In genomic region chr7:32892521-32893224, GRCh38 we compare ENCODE assay signal across 1 cellular context.
TF ChIP-seq lines count a peak whose summit lies in the region.

No MANE protein-coding gene starts in this region.

TF ChIP-seq in HepG2, 621 proteins besides CTCF, POLR2A, EP300 and RAD21 (continued from another document and continues in another):
- TF ChIP-seq JUNB (CRISPR knock-in tag; IDR thresholded peaks at IDR 0.05; ENCODE audit: borderline replicate concordance) (no peak; the same call in 1 of the 2 replicates), POLR2AphosphoS5 (IDR thresholded peaks at IDR 0.05; ENCODE audit: low read depth, low read length) (peak; percentile 43; the same call in 1 of the 2 replicates), NFE2L2 (IDR thresholded peaks at IDR 0.05; ENCODE audit: low read length) (no peak), ARID4A (CRISPR knock-in tag; IDR thresholded peaks at IDR 0.05; ENCODE audit: borderline replicate concordance) (peak; percentile 49; the same call in 1 of the 2 replicates), PHF8 (CRISPR knock-in tag; IDR thresholded peaks at IDR 0.05) (peak; percentile 55; the same call in 1 of the 2 replicates), XRCC5 (optimal IDR thresholded peaks at IDR 0.05; ENCODE audit: low read length) (peak; percentile 22), TMF1 (CRISPR knock-in tag; IDR thresholded peaks at IDR 0.05; ENCODE audit: low read depth) (peak; percentile 34; the same call in 1 of the 2 replicates), SMYD3 (CRISPR knock-in tag; IDR thresholded peaks at IDR 0.05) (0 out of 2 replicates have a peak, but pooled peaks have one; percentile 52), ZSCAN25 (CRISPR knock-in tag; IDR thresholded peaks at IDR 0.05) (no peak), JUND (CRISPR knock-in tag; IDR thresholded peaks at IDR 0.05) (no peak), ZBTB2 (CRISPR knock-in tag; IDR thresholded peaks at IDR 0.05; ENCODE audit: low read depth) (no peak), ZNF563 (CRISPR knock-in tag; IDR thresholded peaks at IDR 0.05) (0 out of 2 replicates have a peak, but pooled peaks have one; percentile 25), MEIS1 (CRISPR knock-in tag; IDR thresholded peaks at IDR 0.05; ENCODE audit: borderline replicate concordance) (no peak), ZNF280B (CRISPR knock-in tag; IDR thresholded peaks at IDR 0.05; ENCODE audit: borderline replicate concordance) (no peak), SNAPC4 (CRISPR knock-in tag; IDR thresholded peaks at IDR 0.05) (0 out of 2 replicates have a peak, but pooled peaks have one; percentile 12), GLMP (CRISPR knock-in tag; IDR thresholded peaks at IDR 0.05; ENCODE audit: borderline replicate concordance) (no peak), ZNF644 (CRISPR knock-in tag; IDR thresholded peaks at IDR 0.05; ENCODE audit: low read depth) (no peak), ZNF660 (CRISPR knock-in tag; IDR thresholded peaks at IDR 0.05; ENCODE audit: borderline replicate concordance, low read depth) (no peak), FOXJ3 (CRISPR knock-in tag; IDR thresholded peaks at IDR 0.05; ENCODE audit: borderline replicate concordance) (no peak), NFKB2 (CRISPR knock-in tag; IDR thresholded peaks at IDR 0.05; ENCODE audit: borderline replicate concordance) (0 out of 2 replicates have a peak, but pooled peaks have one; percentile 2), LCORL (IDR thresholded peaks at IDR 0.05) (no peak), LCORL (CRISPR knock-in tag; IDR thresholded peaks at IDR 0.05) (no peak), E2F1 (CRISPR knock-in tag; IDR thresholded peaks at IDR 0.05) (no peak), ZSCAN22 (CRISPR knock-in tag; IDR thresholded peaks at IDR 0.05) (no peak), YEATS2 (CRISPR knock-in tag; IDR thresholded peaks at IDR 0.05; ENCODE audit: borderline replicate concordance) (no peak), MTERF4 (CRISPR knock-in tag; IDR thresholded peaks at IDR 0.05) (peak; percentile 68; the same call in 1 of the 2 replicates), CSRNP2 (CRISPR knock-in tag; conservative IDR thresholded peaks at IDR 0.05; ENCODE audit: low read depth) (no peak), DMAP1 (CRISPR knock-in tag; IDR thresholded peaks at IDR 0.05) (peak; percentile 76), BCLAF1 (IDR thresholded peaks at IDR 0.05) (no peak), KDM4B (CRISPR knock-in tag; IDR thresholded peaks at IDR 0.05) (no peak), TFE3 (CRISPR knock-in tag; IDR thresholded peaks at IDR 0.05) (no peak), ZNF615 (CRISPR knock-in tag; IDR thresholded peaks at IDR 0.05; ENCODE audit: borderline replicate concordance) (peak; percentile 19; the same call in 1 of the 2 replicates), ZMAT3 (CRISPR knock-in tag; conservative IDR thresholded peaks at IDR 0.05) (peak; percentile 80; the same call in 1 of the 2 replicates)
